Comparison of ENCODE assay signal across 1 cellular context in genomic region chr5:39240750-39241149, GRCh38.
TF ChIP-seq lines count a peak whose summit lies in the region.

No MANE protein-coding gene starts in this region.

TF ChIP-seq in HEK293, 187 proteins besides CTCF, POLR2A, EP300 and RAD21 (continued from another document):
- no peak for TF ChIP-seq ATF2 (tag by site-specific recombination; IDR thresholded peaks at IDR 0.05; ENCODE audit: low read depth)
TF ChIP-seq in HEK293: peak in this region for 3.
